In the genomic region with DNA sequence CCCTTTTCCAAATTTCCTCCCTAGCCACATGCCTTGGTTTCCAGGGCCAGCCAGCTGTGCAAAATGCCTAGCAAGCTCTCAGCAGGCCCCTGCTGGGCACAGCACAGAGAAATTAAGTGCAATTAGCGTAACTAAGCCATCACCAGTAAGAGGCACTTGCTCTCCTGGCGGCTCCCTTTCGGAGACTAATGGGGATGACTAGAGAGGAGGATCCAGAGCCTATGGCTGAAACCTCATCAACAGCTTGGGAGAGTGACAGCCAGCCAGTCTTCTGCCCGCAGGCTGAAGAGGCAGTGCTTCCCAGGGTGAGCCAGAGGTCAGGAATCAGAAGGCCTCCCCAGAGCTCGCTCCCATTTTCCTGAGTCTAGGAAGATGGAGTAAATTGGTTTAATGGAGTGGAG, we compare ENCODE assay signal across 27 cellular contexts.
DNase-seq lines count a peak whose midpoint lies in the region; FAIRE-seq and TF ChIP-seq lines count a peak whose summit lies in the region.
"Had no signal": no experiment of that assay in that cellular context is flagged by ENCODE, and none has a peak within 500 bp of the region (broad histone marks: within the 10 kb centered on the region; RNA-seq: fewer than 3 reads in every experiment).

No MANE protein-coding gene starts in this region.

- FAIRE-seq in HTR-8/SVneo (lab: Jason Lieb, UNC), result no peak
- FAIRE-seq: A549 had no signal

- peaks cover 28% of the 10 kb centered on the region for H3F3A ChIP-seq in neural progenitor cell (ENCODE audit: low read depth)

- no peaks in the 10 kb centered on the region for H3K79me2 ChIP-seq in neural progenitor cell (ENCODE audit: low read depth)

- no peaks in the 10 kb centered on the region for H3K9me3 ChIP-seq in neural progenitor cell (ENCODE audit: low read depth)
- H3K9me3 ChIP-seq in right atrium auricular region, result no peaks in the 10 kb centered on the region
- H3K9me3 ChIP-seq: A549, heart left ventricle, left lung, MG63, SK-N-SH, vagina had no signal

- no peak overlapping the region for H3K9ac ChIP-seq in neural progenitor cell
- H3K9ac ChIP-seq: SK-N-SH had no signal

- H3K36me3 ChIP-seq in neural progenitor cell (no peaks in the 10 kb centered on the region), right atrium auricular region (no peaks in the 10 kb centered on the region)
- H3K36me3 ChIP-seq: heart left ventricle, left lung, MG63, vagina had no signal

- no peak overlapping the region for H3K27ac ChIP-seq in neural progenitor cell
- H3K27ac ChIP-seq in right atrium auricular region, result no peak overlapping the region
- H3K27ac ChIP-seq: A549, heart left ventricle, left lung, RWPE1, vagina had no signal

- peak overlapping the region; percentile 58 for H3K4me2 ChIP-seq in neural progenitor cell
- H3K4me2 ChIP-seq: A549, SK-N-SH had no signal

- H3K27me3 Mint-ChIP-seq in brain, result peaks cover 7% of the 10 kb centered on the region
- peaks cover 11% of the 10 kb centered on the region for H3K27me3 Mint-ChIP-seq in neural progenitor cell (ENCODE audit: insufficient read depth, low read depth)

- H3K4me1 Mint-ChIP-seq in brain (peaks cover 72% of the 10 kb centered on the region), neural progenitor cell (peaks cover 40% of the 10 kb centered on the region)
- H3K4me1 Mint-ChIP-seq: B cell, immature natural killer cell, naive B cell had no signal

- no peak overlapping the region for H2AFZ ChIP-seq in neural progenitor cell (replicated peaks)

- no peak overlapping the region for H3K4me3 Mint-ChIP-seq in brain
- H3K4me3 Mint-ChIP-seq in neural progenitor cell, result no peak overlapping the region
- H3K4me3 Mint-ChIP-seq: activated CD4-positive, alpha-beta T cell treated with anti-CD3 and anti-CD28 coated beads for 36 hours; B cell; immature natural killer cell; naive B cell had no signal

- H3K36me3 Mint-ChIP-seq in brain, result no peaks in the 10 kb centered on the region
- no peaks in the 10 kb centered on the region for H3K36me3 Mint-ChIP-seq in neural progenitor cell
- H3K36me3 Mint-ChIP-seq: immature natural killer cell, naive B cell had no signal

- peaks cover 17% of the 10 kb centered on the region for H4K20me1 ChIP-seq in neural progenitor cell (ENCODE audit: low read depth)

- H3K27me3 ChIP-seq in neural progenitor cell, result peaks cover 22% of the 10 kb centered on the region
- H3K27me3 ChIP-seq in right atrium auricular region, result no peaks in the 10 kb centered on the region
- H3K27me3 ChIP-seq: heart left ventricle, left lung, MG63, vagina had no signal

- H3K4me3 ChIP-seq in neural progenitor cell, result no peak overlapping the region
- H3K4me3 ChIP-seq in right atrium auricular region, result no peak overlapping the region
- H3K4me3 ChIP-seq: A549, heart left ventricle, left lung, MG63, vagina had no signal

- TF ChIP-seq CTCF in brain (conservative IDR thresholded peaks at IDR 0.05), result no peak
- no peak for TF ChIP-seq CTCF in neural progenitor cell (IDR thresholded peaks at IDR 0.05)
- TF ChIP-seq CTCF in right atrium auricular region (IDR thresholded peaks at IDR 0.05), result no peak

- H3K27ac Mint-ChIP-seq in brain, result peak overlapping the region in 3 of 5 experiments; percentile 25 to 74 (median 73)
- H3K27ac Mint-ChIP-seq in neural progenitor cell, result no peak overlapping the region
- H3K27ac Mint-ChIP-seq: activated CD4-positive, alpha-beta T cell treated with anti-CD3 and anti-CD28 coated beads for 36 hours; B cell; immature natural killer cell; naive B cell had no signal

- peak; percentile 22 for DNase-seq in NCI-H2171 treated with DMSO at 0.1 percent for 48 hours (lab: John Stamatoyannopoulos, UW)
- DNase-seq in NCI-H2171 (lab: John Stamatoyannopoulos, UW), result no peak
- peak; percentile 48 for DNase-seq in NCI-H1694 treated with DMSO at 0.1 percent for 48 hours (lab: John Stamatoyannopoulos, UW)
- DNase-seq in neural progenitor cell (ENCODE audit: low spot score), result peak; percentile 84
- DNase-seq in activated CD4-positive, alpha-beta T cell treated with anti-CD3 and anti-CD28 coated beads, Interleukin-2, amount 50 U/mL, for 48 hours, result no peak
- DNase-seq in right atrium auricular region (ENCODE audit: low spot score), result no peak
- no peak for DNase-seq in HTR-8/SVneo (ENCODE audit: insufficient read length, low spot score)
- DNase-seq: activated CD4-positive, alpha-beta T cell treated with anti-CD3 and anti-CD28 coated beads for 36 hours; activated CD8-positive, alpha-beta memory T cell treated with anti-CD3 and anti-CD28 coated beads for 24 hours; activated T-cell treated with anti-CD3 and anti-CD28 coated beads, Interleukin-2, amount 50 U/mL, for 1 hour; cerebellar nuclear complex; immature natural killer cell; left lung; naive B cell; NCI-H2081; NCI-H526; SK-N-SH; stimulated activated CD4-positive, alpha-beta T cell treated with anti-CD3 and anti-CD28 coated beads, Interleukin-4, amount 100 ng/mL, for 24 hours; stimulated activated naive CD4-positive, alpha-beta T cell treated with Interleukin-2 at 50 U/mL for 16 hours; T-helper 2 cell had no signal

- peaks cover 0 to 2% (median 0%) of the 10 kb centered on the region in 5 experiments for H3K9me3 Mint-ChIP-seq in brain
- H3K9me3 Mint-ChIP-seq in neural progenitor cell, result no peaks in the 10 kb centered on the region
- H3K9me3 Mint-ChIP-seq: immature natural killer cell had no signal

- H3K4me1 ChIP-seq in neural progenitor cell, result peaks cover 40% of the 10 kb centered on the region
- no peaks in the 10 kb centered on the region for H3K4me1 ChIP-seq in right atrium auricular region
- H3K4me1 ChIP-seq: heart left ventricle, left lung had no signal

Comparison
In these comparisons a context has a peak if more than half of its experiments do, and no peak if none do; other contexts are left out.
1. DNase-seq: peak in NCI-H2171 treated with DMSO at 0.1 percent for 48 hours (single experiment), NCI-H1694 treated with DMSO at 0.1 percent for 48 hours (single experiment) and neural progenitor cell (single experiment); none in NCI-H2171 (single experiment), activated CD4-positive, alpha-beta T cell treated with anti-CD3 and anti-CD28 coated beads, Interleukin-2, amount 50 U/mL, for 48 hours (0 of 2), right atrium auricular region (single experiment) and HTR-8/SVneo (single experiment).